ENCODE assay signal across 1 cellular context in genomic region chr1:42504535-42505128, GRCh38.
TF ChIP-seq lines count a peak whose summit lies in the region.

No MANE protein-coding gene starts in this region.

TF ChIP-seq in GM23338, 12 proteins besides CTCF, POLR2A, EP300 and RAD21 (continued from another document):
- TF ChIP-seq ZNF462 (CRISPR knock-in tag; IDR thresholded peaks at IDR 0.05) = no peak
TF ChIP-seq in GM23338: peak in this region for 0.
